8 cellular contexts compared by ENCODE assay signal in the genomic region with DNA sequence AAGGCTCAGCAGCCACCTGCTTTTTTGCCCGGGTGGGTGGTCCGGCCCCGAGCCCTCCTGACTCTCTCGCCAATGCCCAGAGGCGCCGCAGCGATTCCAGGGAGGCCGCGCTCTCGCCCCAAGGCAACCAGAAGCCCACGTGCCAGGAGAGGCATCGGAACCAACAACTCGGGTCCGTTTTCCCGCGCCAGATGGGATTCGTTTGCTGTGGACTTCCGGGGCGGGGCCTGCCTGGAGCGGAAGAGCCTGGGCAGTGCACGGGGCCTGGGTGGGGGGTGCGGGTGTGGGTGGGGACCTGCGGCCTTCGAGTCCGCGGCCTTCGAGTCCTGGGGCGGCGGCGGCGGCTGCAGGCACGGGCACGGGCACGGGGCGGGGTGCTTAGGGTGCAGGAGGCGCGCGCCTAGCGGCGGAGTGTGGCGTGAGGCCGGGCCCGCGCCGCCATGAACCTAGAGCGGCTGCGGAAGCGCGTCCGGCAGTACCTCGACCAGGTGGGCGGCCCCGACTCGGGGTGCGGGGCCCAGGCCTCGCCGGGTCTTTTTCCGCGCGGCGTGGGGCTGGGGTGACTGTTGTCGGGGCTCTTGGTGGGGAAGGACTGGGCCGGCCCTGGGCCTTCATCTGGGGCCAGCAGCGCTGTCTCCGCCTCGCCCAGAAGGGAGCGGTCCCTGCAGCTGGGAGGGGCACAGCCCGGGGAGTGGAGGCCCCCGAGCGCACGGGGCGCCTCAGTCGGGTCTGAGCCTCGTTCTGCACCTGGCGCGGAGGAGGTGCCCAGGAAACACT. TPM values are rescaled to one million over a fixed set of nuclear protein-coding genes. Genes with fewer than 3 reads are reported as not detected.
DNase-seq lines count a peak whose midpoint lies in the region; ATAC-seq and TF ChIP-seq lines count a peak whose summit lies in the region.

A gene with protein sequence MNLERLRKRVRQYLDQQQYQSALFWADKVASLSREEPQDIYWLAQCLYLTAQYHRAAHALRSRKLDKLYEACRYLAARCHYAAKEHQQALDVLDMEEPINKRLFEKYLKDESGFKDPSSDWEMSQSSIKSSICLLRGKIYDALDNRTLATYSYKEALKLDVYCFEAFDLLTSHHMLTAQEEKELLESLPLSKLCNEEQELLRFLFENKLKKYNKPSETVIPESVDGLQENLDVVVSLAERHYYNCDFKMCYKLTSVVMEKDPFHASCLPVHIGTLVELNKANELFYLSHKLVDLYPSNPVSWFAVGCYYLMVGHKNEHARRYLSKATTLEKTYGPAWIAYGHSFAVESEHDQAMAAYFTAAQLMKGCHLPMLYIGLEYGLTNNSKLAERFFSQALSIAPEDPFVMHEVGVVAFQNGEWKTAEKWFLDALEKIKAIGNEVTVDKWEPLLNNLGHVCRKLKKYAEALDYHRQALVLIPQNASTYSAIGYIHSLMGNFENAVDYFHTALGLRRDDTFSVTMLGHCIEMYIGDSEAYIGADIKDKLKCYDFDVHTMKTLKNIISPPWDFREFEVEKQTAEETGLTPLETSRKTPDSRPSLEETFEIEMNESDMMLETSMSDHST (plus strand): TSS at position 253 of the 777 bp plus-strand sequence. CDS start 188 bp downstream, at position 441.

- peaks cover 0 to 11% (median 0%) of the 10 kb centered on the region in 7 donors for H3K27me3 ChIP-seq in spleen (replicated peaks in 1 of 7)

- H3K27ac Mint-ChIP-seq in activated B cell treated with CpG ODN at 0.5 μM for 24 hours: peak within 1 kb of the TSS; percentile 88

- H3K4me1 Mint-ChIP-seq in activated B cell treated with CpG ODN at 0.5 μM for 24 hours: peaks cover 22% of the 10 kb centered on the region

- peak; percentile 91 for ATAC-seq in GM18907 (IDR thresholded peaks at IDR 0.05; ENCODE audit: unreplicated experiment)
- peak; percentile 81 for ATAC-seq in HG03139 (IDR thresholded peaks at IDR 0.05; ENCODE audit: unreplicated experiment)
- ATAC-seq in activated B cell treated with CpG ODN at 0.5 μM for 24 hours (ENCODE audit: low read depth): peak; percentile 85

- DNase-seq in AG08395 (ENCODE audit: low spot score): peak; percentile 96
- peak; percentile 93 for DNase-seq in NCI-H2227 (lab: John Stamatoyannopoulos, UW; ENCODE audit: unreplicated experiment)
- peak; percentile 79 for DNase-seq in activated B cell treated with CpG ODN at 0.5 μM for 24 hours
- DNase-seq in cardiac fibroblast (ENCODE audit: low read depth in 2 of 2): peak; percentile 92 to 93
- peak; percentile 94 for DNase-seq in inferior parietal cortex (ENCODE audit: extremely low spot score)
- DNase-seq in spleen: peak; percentile 96

- peaks cover 32% of the 10 kb centered on the region for H3K36me3 Mint-ChIP-seq in activated B cell treated with CpG ODN at 0.5 μM for 24 hours (ENCODE audit: low read depth)

- H3K27me3 Mint-ChIP-seq in activated B cell treated with CpG ODN at 0.5 μM for 24 hours: peaks cover 10% of the 10 kb centered on the region

- peak within 1 kb of the TSS; percentile 78 to 92 (median 86) for H3K27ac ChIP-seq in spleen

- H3K9me3 ChIP-seq in spleen: no peaks in the 10 kb centered on the region

- H3K4me3 ChIP-seq in cardiac fibroblast (replicated peaks in 1 of 2; ENCODE audit: low read depth in 2 of 2, low read length in 2 of 2) (peak within 1 kb of the TSS; percentile 90 to 91), spleen (peak within 1 kb of the TSS; percentile 84 to 96 (median 90))

- H3K36me3 ChIP-seq in spleen: peaks cover 0 to 34% (median 32%) of the 10 kb centered on the region in 6 donors

- H3K4me1 ChIP-seq in spleen: peaks cover 3 to 38% (median 24%) of the 10 kb centered on the region in 6 donors

- TF ChIP-seq CTCF in activated B cell treated with CpG ODN at 0.5 μM for 24 hours (IDR thresholded peaks at IDR 0.05) (no peak), cardiac fibroblast (IDR thresholded peaks at IDR 0.05; ENCODE audit: low read depth, low read length) (no peak), spleen (IDR thresholded peaks at IDR 0.05 in 8 of 11, conservative IDR thresholded peaks at IDR 0.05 in 3 of 11) (peak in 9 of 11 experiments; percentile 5 to 53 (median 30))

- H3K9me3 Mint-ChIP-seq in activated B cell treated with CpG ODN at 0.5 μM for 24 hours: no peaks in the 10 kb centered on the region

- TF ChIP-seq POLR2A in spleen (IDR thresholded peaks at IDR 0.05): peak in 1 of 3 donors; percentile 36

- intact Hi-C loops in activated B cell treated with CpG ODN at 0.5 μM for 24 hours (cut with micrococcal nuclease): loop anchor here (1.0 to 5.0 kb wide), 6 partner anchors 46 to 1293 kb away; a partner anchor contains a TSS
- intact Hi-C loops in spleen (cut with DNase I; ENCODE audit: low total_unique reads): no loop called here

- WGBS in spleen, 5 donors: 1 to 2% (median 1%) methylated on average over 50 to 76 of the region's 76 CpGs

- CTCF ChIA-PET in activated B cell treated with CpG ODN at 0.5 μM for 24 hours (lab: Charles Lee): no interaction called here

- POLR2A ChIA-PET in activated B cell treated with CpG ODN at 0.5 μM for 24 hours (lab: Charles Lee): interaction anchor here (0.7 to 1.6 kb wide), 3 partner anchors 45 to 169 kb away, joined by 3 to 4 read pairs (median 4); a partner anchor contains a TSS

- H3K4me3 Mint-ChIP-seq in activated B cell treated with CpG ODN at 0.5 μM for 24 hours: peak within 1 kb of the TSS; percentile 86

RNA-seq across cellular contexts. Expression of the gene that starts here (rescaled TPM):
- total RNA-seq in activated B cell treated with CpG ODN at 0.5 μM for 24 hours: 84.2 and 98.0 TPM in 2 replicates
- 10 to 100 TPM; 50.1 to 75.8 (median 68.1) TPM for total RNA-seq in spleen
- 10 to 100 TPM; 51.8 to 74.1 (median 55.2) TPM for polyA plus RNA-seq in spleen

Comparison
In these comparisons a context has a peak if more than half of its experiments do, and no peak if none do; other contexts are left out.
1. Peak in every context shown above with its lines: DNase-seq, ATAC-seq, H3K4me3 ChIP-seq and H3K27ac ChIP-seq.
2. CTCF ChIP-seq: peak in spleen (9 of 11); none in activated B cell treated with CpG ODN at 0.5 μM for 24 hours (single experiment) and cardiac fibroblast (single experiment).